ENCODE assay signal across 8 cellular contexts in genomic region chr19:17205237-17206140, GRCh38. TPM values are rescaled to one million over a fixed set of nuclear protein-coding genes. Genes with fewer than 3 reads are reported as not detected.
DNase-seq lines count a peak whose midpoint lies in the region; ATAC-seq, FAIRE-seq and TF ChIP-seq lines count a peak whose summit lies in the region.

No MANE protein-coding gene starts in this region.

- H3K4me1 Mint-ChIP-seq in glutamatergic neuron (ENCODE audit: low read depth, unreplicated experiment), result peaks cover 4% of the 10 kb centered on the region

- ATAC-seq in A549, result peak; percentile 58 to 75
- no peak for ATAC-seq in HG03045 (IDR thresholded peaks at IDR 0.05; ENCODE audit: unreplicated experiment)
- ATAC-seq in GM21360 (IDR thresholded peaks at IDR 0.05; ENCODE audit: unreplicated experiment), result no peak

- no peak for TF ChIP-seq EP300 in A549 (IDR thresholded peaks at IDR 0.05)

- H3K27ac ChIP-seq in A549, result no peak overlapping the region

- DNase-seq in A549 (ENCODE audit: low read depth in 1 of 2, low spot score in 1 of 2), result peak; percentile 57 to 72
- peak; percentile 58 for DNase-seq in GM12892 (ENCODE audit: insufficient read length)
- DNase-seq in RKO (ENCODE audit: low spot score), result peak; percentile 41
- peak in 3 of 4 experiments; percentile 21 to 65 (median 65) for DNase-seq in activated naive CD4-positive, alpha-beta T cell (lab: John Stamatoyannopoulos, UW)
- peak; percentile 63 for DNase-seq in glutamatergic neuron
- peak; percentile 47 for DNase-seq in renal cortical epithelial cell (ENCODE audit: low read depth)

- no peaks in the 10 kb centered on the region for H3K9me3 ChIP-seq in A549

- H3K36me3 Mint-ChIP-seq in glutamatergic neuron (ENCODE audit: unreplicated experiment), result peaks cover 5% of the 10 kb centered on the region

- H3K27me3 Mint-ChIP-seq in glutamatergic neuron (ENCODE audit: unreplicated experiment), result peaks cover 7% of the 10 kb centered on the region

- no peak overlapping the region for H3K4me3 Mint-ChIP-seq in glutamatergic neuron (ENCODE audit: unreplicated experiment)

- H3K9me3 Mint-ChIP-seq in glutamatergic neuron (ENCODE audit: unreplicated experiment), result peaks cover 7% of the 10 kb centered on the region

- no peak overlapping the region for H3K27ac Mint-ChIP-seq in glutamatergic neuron (ENCODE audit: unreplicated experiment)

- no peak overlapping the region for H3K4me2 ChIP-seq in A549

- CTCF ChIA-PET in A549 (lab: Yijun Ruan, JAX), result interaction anchor here (0.5 to 2.2 kb wide), 7 partner anchors 10 to 80 kb away, joined by 3 to 11 read pairs (median 3); partner anchors contain the start of genes ANKLE1 and USE1

- TF ChIP-seq POLR2A in A549 (IDR thresholded peaks at IDR 0.05; ENCODE audit: low read length), result no peak
- peak; percentile 43; the same call in 1 of the 2 replicates for TF ChIP-seq POLR2A in GM12892 (IDR thresholded peaks at IDR 0.05; ENCODE audit: low read depth, low read length)

- POLR2A ChIA-PET in A549 (lab: Yijun Ruan, JAX), result no interaction called here

- TF ChIP-seq RAD21 in A549 (conservative IDR thresholded peaks at IDR 0.05 in 1 of 2, IDR thresholded peaks at IDR 0.05 in 1 of 2), result peak; percentile 38 to 67; a peak in 4 of 5 replicates

- no peaks in the 10 kb centered on the region for H3K4me1 ChIP-seq in A549

- TF ChIP-seq CTCF in A549 (IDR thresholded peaks at IDR 0.05), result peak; percentile 46
- peak; percentile 66 for TF ChIP-seq CTCF in glutamatergic neuron (IDR thresholded peaks at IDR 0.05; ENCODE audit: partially characterized antibody, unreplicated experiment)

- H3K4me3 ChIP-seq in A549, result no peak overlapping the region

- FAIRE-seq in A549 (lab: Jason Lieb, UNC), result no peak
- FAIRE-seq in GM12892 (lab: Jason Lieb, UNC), result no peak

- 87% methylated on average over 7 of the region's 27 CpGs for WGBS in A549 (ENCODE audit: missing lambda C conversion rate)

TF ChIP-seq in A549, 52 proteins besides CTCF, POLR2A, EP300 and RAD21:
- TF ChIP-seq FOSL2 (IDR thresholded peaks at IDR 0.05) (no peak), FOSL2 (CRISPR knock-in tag; IDR thresholded peaks at IDR 0.05) (no peak), ZFP36 (IDR thresholded peaks at IDR 0.05; ENCODE audit: borderline replicate concordance, partially characterized antibody) (no peak), MAX (IDR thresholded peaks at IDR 0.05) (no peak), SREBF2 (IDR thresholded peaks at IDR 0.05) (no peak), SMC3 (IDR thresholded peaks at IDR 0.05) (peak; percentile 43; the same call in 2 of the 3 replicates)

RNA-seq across cellular contexts. Expression of gene USE1, which starts 9.7 kb away (rescaled TPM):
- polyA plus RNA-seq in A549 (2011; rRNA removed) (10.1 and 10.2 TPM in 2 replicates), A549 (2017; fragmentation: RNase III; extraction: RNeasy Plus Mini Kit Qiagen cat#74134 plus additional on column Dnase treatment) (15.5 to 18.4 TPM (median 16.5 TPM) in 3 replicates)
- 23.8 and 28.6 TPM in 2 replicates for polyA plus RNA-seq in A549 (2012; cell fraction: cytosol; rRNA removed)
- 18.2 and 19.8 TPM in 2 replicates for polyA plus RNA-seq in A549 (2012; cell fraction: nucleus; rRNA removed)
- polyA minus RNA-seq in A549 (2011; rRNA and poly(A)+ RNA removed), result 8.7 and 11.7 TPM in 2 replicates
- 22.8 TPM for polyA plus RNA-seq in GM12892 (2012; ENCODE audit: missing spikeins)
- total RNA-seq in glutamatergic neuron (ENCODE audit: unreplicated experiment) (14.9 TPM), renal cortical epithelial cell (19.6 and 22.3 TPM in 2 replicates)

RNA-seq across cellular contexts. Expression of gene OCEL1, which starts 20.5 kb away (rescaled TPM):
- polyA plus RNA-seq in A549 (2011; rRNA removed) (5.5 and 8.5 TPM in 2 replicates), A549 (2017; fragmentation: RNase III; extraction: RNeasy Plus Mini Kit Qiagen cat#74134 plus additional on column Dnase treatment) (6.0 to 10.7 TPM (median 9.2 TPM) in 3 replicates)
- 7.7 and 9.8 TPM in 2 replicates for polyA plus RNA-seq in A549 (2012; cell fraction: cytosol; rRNA removed)
- 9.2 and 9.3 TPM in 2 replicates for polyA plus RNA-seq in A549 (2012; cell fraction: nucleus; rRNA removed)
- polyA minus RNA-seq in A549 (2011; rRNA and poly(A)+ RNA removed), result 6.3 and 6.7 TPM in 2 replicates
- 11.2 TPM for polyA plus RNA-seq in GM12892 (2012; ENCODE audit: missing spikeins)
- total RNA-seq in glutamatergic neuron (ENCODE audit: unreplicated experiment) (23.4 TPM), renal cortical epithelial cell (4.5 TPM in 1 of 2 replicates, not detected in the other)

RNA-seq across cellular contexts. Expression of gene NR2F6, which starts 40.2 kb away (rescaled TPM):
- polyA plus RNA-seq in A549 (2011; rRNA removed) (30.4 and 31.9 TPM in 2 replicates), A549 (2017; fragmentation: RNase III; extraction: RNeasy Plus Mini Kit Qiagen cat#74134 plus additional on column Dnase treatment) (37.7 to 42.4 TPM (median 42.1 TPM) in 3 replicates)
- polyA plus RNA-seq in A549 (2012; cell fraction: cytosol; rRNA removed), result 68.5 and 118 TPM in 2 replicates
- 86.5 and 152 TPM in 2 replicates for polyA plus RNA-seq in A549 (2012; cell fraction: nucleus; rRNA removed)
- polyA minus RNA-seq in A549 (2011; rRNA and poly(A)+ RNA removed), result 18.0 and 28.2 TPM in 2 replicates
- polyA plus RNA-seq in GM12892 (2012; ENCODE audit: missing spikeins), result 2.3 TPM
- total RNA-seq in glutamatergic neuron (ENCODE audit: unreplicated experiment) (109 TPM), renal cortical epithelial cell (75.7 and 118 TPM in 2 replicates)

RNA-seq across cellular contexts. Expression of gene USHBP1, which starts 59.1 kb away (rescaled TPM):
- polyA plus RNA-seq in A549 (2011; rRNA removed) (0.03 and 0.04 TPM in 2 replicates), A549 (2017; fragmentation: RNase III; extraction: RNeasy Plus Mini Kit Qiagen cat#74134 plus additional on column Dnase treatment) (not detected in 3 replicates)
- polyA plus RNA-seq in A549 (2012; cell fraction: cytosol; rRNA removed), result 0.03 TPM in 2 replicates
- polyA plus RNA-seq in A549 (2012; cell fraction: nucleus; rRNA removed), result 0.10 and 0.12 TPM in 2 replicates
- 0.08 TPM in 1 of 2 replicates, not detected in the other for polyA minus RNA-seq in A549 (2011; rRNA and poly(A)+ RNA removed)
- not detected for polyA plus RNA-seq in GM12892 (2012; ENCODE audit: missing spikeins)
- total RNA-seq in glutamatergic neuron (ENCODE audit: unreplicated experiment) (not detected), renal cortical epithelial cell (0.20 TPM in 1 of 2 replicates, not detected in the other)

Comparison
In these comparisons a context has a peak if more than half of its experiments do, and no peak if none do; other contexts are left out.
1. ATAC-seq: peak in A549 (2 of 2); none in HG03045 (single experiment) and GM21360 (single experiment).
2. Peak in every context shown above with its lines, with median percentiles within 50 percentile points of each other: DNase-seq.